8 cellular contexts compared by ENCODE assay signal in genomic region chr17:2347805-2348685, GRCh38. TPM values are rescaled to one million over a fixed set of nuclear protein-coding genes. Genes with fewer than 3 reads are reported as not detected.
DNase-seq lines count a peak whose midpoint lies in the region; ATAC-seq and TF ChIP-seq lines count a peak whose summit lies in the region.

No MANE protein-coding gene starts in this region.

- in situ Hi-C loops in GM13976 (cut with MboI; ENCODE audit: low sequenced_read_pairs, unreplicated experiment), result no loop called here

- peak overlapping the region; percentile 2 for H3K4me2 ChIP-seq in smooth muscle cell

- peak in 1 of 2 donors; percentile 57 for TF ChIP-seq POLR2A in adrenal gland (IDR thresholded peaks at IDR 0.05)

- H3K36me3 ChIP-seq in adrenal gland (replicated peaks in 1 of 2) (peaks cover 0 to 9% of the 10 kb centered on the region in 2 donors), iPS DF 6.9 (ENCODE audit: control insufficient read depth, insufficient read depth, low read length) (no peaks in the 10 kb centered on the region), smooth muscle cell (ENCODE audit: low read depth) (no peaks in the 10 kb centered on the region)

- peaks cover 0 to 15% of the 10 kb centered on the region in 2 donors for H3K4me1 ChIP-seq in adrenal gland (replicated peaks in 1 of 2)
- peaks cover 5% of the 10 kb centered on the region; the same call in 1 of the 2 replicates for H3K4me1 ChIP-seq in iPS DF 6.9 (ENCODE audit: control insufficient read depth, insufficient read depth, low read length)
- peaks cover 13% of the 10 kb centered on the region for H3K4me1 ChIP-seq in smooth muscle cell (ENCODE audit: low read depth)

- intact Hi-C loops in adrenal gland (cut with DNase I), result loop anchor here in 1 of 2 donors (5.0 kb wide), 1 partner anchor 36 kb away; no protein-coding TSS in a partner anchor

- H3K4me3 ChIP-seq in AG10803 (ENCODE audit: low read length), result no peak overlapping the region
- no peak overlapping the region for H3K4me3 ChIP-seq in adrenal gland
- H3K4me3 ChIP-seq in iPS DF 6.9 (ENCODE audit: low read length), result no peak overlapping the region
- no peak overlapping the region for H3K4me3 ChIP-seq in smooth muscle cell

- 66 to 75% (median 72%) methylated on average over 11 of the region's 11 CpGs for WGBS in adrenal gland, 4 donors
- no CpG with 5 or more reads among the region's 11 CpGs for WGBS in iPS DF 6.9 (ENCODE audit: insufficient coverage, insufficient read length)
- WGBS in smooth muscle cell (ENCODE audit: low lambda C conversion rate), result 34% methylated on average over 11 of the region's 11 CpGs

- H4K20me1 ChIP-seq in smooth muscle cell (ENCODE audit: low read depth), result peaks cover 2% of the 10 kb centered on the region

- H3F3A ChIP-seq in smooth muscle cell (ENCODE audit: low read depth), result peaks cover 11% of the 10 kb centered on the region

- DNase-seq in AG10803 (ENCODE audit: low read depth), result peak; percentile 89
- peak; percentile 86 for DNase-seq in LHCN-M2 (ENCODE audit: low read depth)
- DNase-seq in adrenal gland, result peak; percentile 41 to 89 (median 83)
- DNase-seq in iPS DF 6.9 (ENCODE audit: low read depth, low spot score), result peak; percentile 92
- DNase-seq in smooth muscle cell (lab: John Stamatoyannopoulos, UW; ENCODE audit: unreplicated experiment), result no peak
- no peak for DNase-seq in GM13976 (ENCODE audit: low spot score)

- ATAC-seq in HG03097 (IDR thresholded peaks at IDR 0.05; ENCODE audit: low FRiP score, unreplicated experiment) (no peak), HG03521 (IDR thresholded peaks at IDR 0.05; ENCODE audit: unreplicated experiment) (no peak)

- H3K9me3 ChIP-seq in adrenal gland (replicated peaks in 1 of 3), result no peaks in the 10 kb centered on the region
- no peaks in the 10 kb centered on the region for H3K9me3 ChIP-seq in iPS DF 6.9 (ENCODE audit: control insufficient read depth, insufficient read depth, low read length)
- H3K9me3 ChIP-seq in smooth muscle cell (replicated peaks; ENCODE audit: low read depth), result no peaks in the 10 kb centered on the region

- TF ChIP-seq CTCF in AG10803 (conservative IDR thresholded peaks at IDR 0.05; ENCODE audit: low read length) (no peak), adrenal gland (IDR thresholded peaks at IDR 0.05) (no peak), smooth muscle cell (IDR thresholded peaks at IDR 0.05; ENCODE audit: borderline replicate concordance, insufficient read depth, poor library complexity, severe bottlenecking) (no peak), GM13976 (IDR thresholded peaks at IDR 0.05; ENCODE audit: borderline replicate concordance, control extremely low read depth, extremely low read depth, insufficient read depth, missing control alignments) (no peak)

- no peak overlapping the region for H3K9ac ChIP-seq in smooth muscle cell (ENCODE audit: low read depth)

- H3K79me2 ChIP-seq in smooth muscle cell (ENCODE audit: low read depth), result no peaks in the 10 kb centered on the region

- H2AFZ ChIP-seq in smooth muscle cell (ENCODE audit: low read depth), result no peak overlapping the region

- H3K27ac ChIP-seq in adrenal gland (peak overlapping the region in 2 of 5 donors; percentile 43 to 45), iPS DF 6.9 (ENCODE audit: low read length) (peak overlapping the region; percentile 24), smooth muscle cell (ENCODE audit: low read depth) (no peak overlapping the region)

- H3K27me3 ChIP-seq in adrenal gland, result no peaks in the 10 kb centered on the region
- H3K27me3 ChIP-seq in iPS DF 6.9 (ENCODE audit: control insufficient read depth, insufficient read depth, low read length), result no peaks in the 10 kb centered on the region
- H3K27me3 ChIP-seq in smooth muscle cell (ENCODE audit: low read depth), result no peaks in the 10 kb centered on the region

RNA-seq across cellular contexts. Expression of gene SGSM2, which starts 10.7 kb away (rescaled TPM):
- total RNA-seq in LHCN-M2 (2014; rRNA removed) (33.0 and 36.1 TPM in 2 replicates), adrenal gland (10 to 100 TPM; 31.3 to 71.8 (median 52.9) TPM), smooth muscle cell (10.4 and 20.8 TPM in 2 replicates)
- 25.0 TPM for polyA plus RNA-seq in LHCN-M2 (2012)
- polyA plus RNA-seq in adrenal gland (100 to 1,000 TPM in 2 of 3 donors, 10 to 100 TPM in 1; 16.3 to 393 (median 175) TPM), smooth muscle cell (26.9 and 33.2 TPM in 2 replicates)

RNA-seq across cellular contexts. Expression of gene TSR1, which starts 11.8 kb away (rescaled TPM):
- total RNA-seq in LHCN-M2 (2014; rRNA removed) (63.9 and 80.5 TPM in 2 replicates), adrenal gland (10 to 100 TPM; 19.7 to 74.6 (median 26.5) TPM), smooth muscle cell (22.1 and 39.5 TPM in 2 replicates)
- 22.2 TPM for polyA plus RNA-seq in LHCN-M2 (2012)
- polyA plus RNA-seq in adrenal gland (10 to 100 TPM; 12.7 to 29.7 (median 13.6) TPM), smooth muscle cell (17.6 and 23.7 TPM in 2 replicates)

RNA-seq across cellular contexts. Expression of gene SRR, which starts 44.3 kb away (rescaled TPM):
- total RNA-seq in LHCN-M2 (2014; rRNA removed), result 64.4 and 65.5 TPM in 2 replicates
- 42.3 TPM for polyA plus RNA-seq in LHCN-M2 (2012)
- 10 to 100 TPM in 7 of 8 donors, 1 to 10 TPM in 1; 9.3 to 58.6 (median 19.7) TPM for total RNA-seq in adrenal gland
- polyA plus RNA-seq in adrenal gland, result 10 to 100 TPM in 1 of 3 donors, 1 to 10 TPM in 2; 3.8 to 18.0 (median 4.3) TPM
- 7.8 and 35.2 TPM in 2 replicates for total RNA-seq in smooth muscle cell
- 11.3 and 14.3 TPM in 2 replicates for polyA plus RNA-seq in smooth muscle cell

RNA-seq across cellular contexts. Expression of gene SMG6, which starts 44.5 kb away (rescaled TPM):
- total RNA-seq in LHCN-M2 (2014; rRNA removed) (23.5 and 35.5 TPM in 2 replicates), adrenal gland (10 to 100 TPM; 35.6 to 85.1 (median 50.5) TPM), smooth muscle cell (11.2 and 21.4 TPM in 2 replicates)
- 31.0 TPM for polyA plus RNA-seq in LHCN-M2 (2012)
- polyA plus RNA-seq in adrenal gland (10 to 100 TPM; 37.6 to 46.3 (median 44.0) TPM), smooth muscle cell (10.6 and 13.1 TPM in 2 replicates)

RNA-seq across cellular contexts. Expression of gene MNT, which starts 52.8 kb away (rescaled TPM):
- total RNA-seq in LHCN-M2 (2014; rRNA removed) (6.3 and 6.8 TPM in 2 replicates), adrenal gland (10 to 100 TPM in 7 of 8 donors, 1 to 10 TPM in 1; 9.4 to 43.9 (median 20.9) TPM), smooth muscle cell (7.5 and 12.8 TPM in 2 replicates)
- polyA plus RNA-seq in LHCN-M2 (2012), result 7.8 TPM
- polyA plus RNA-seq in adrenal gland (10 to 100 TPM in 1 of 3 donors, 1 to 10 TPM in 2; 4.9 to 30.6 (median 7.7) TPM), smooth muscle cell (5.7 and 9.0 TPM in 2 replicates)

Comparison
In these comparisons a context has a peak if more than half of its experiments do, and no peak if none do; other contexts are left out.
1. DNase-seq: peak in AG10803 (single experiment), LHCN-M2 (single experiment), adrenal gland (7 of 7) and iPS DF 6.9 (single experiment); none in smooth muscle cell (single experiment) and GM13976 (single experiment).